1 cellular context compared by ENCODE assay signal in genomic region chr1:230725256-230726012, GRCh38.
TF ChIP-seq lines count a peak whose summit lies in the region.

No MANE protein-coding gene starts in this region.

TF ChIP-seq in HepG2, 621 proteins besides CTCF, POLR2A, EP300 and RAD21 (continued from another document and continues in another):
- TF ChIP-seq GMEB1 (CRISPR knock-in tag; IDR thresholded peaks at IDR 0.05; ENCODE audit: borderline replicate concordance) (no peak), ZXDC (CRISPR knock-in tag; IDR thresholded peaks at IDR 0.05) (no peak), MAFG (CRISPR knock-in tag; IDR thresholded peaks at IDR 0.05) (no peak), ETS1 (CRISPR knock-in tag; IDR thresholded peaks at IDR 0.05) (no peak), ZNF724P (CRISPR knock-in tag; IDR thresholded peaks at IDR 0.05; ENCODE audit: borderline replicate concordance) (no peak), ZNF780A (CRISPR knock-in tag; IDR thresholded peaks at IDR 0.05) (no peak), ZNF790 (CRISPR knock-in tag; IDR thresholded peaks at IDR 0.05; ENCODE audit: borderline replicate concordance) (no peak), ZNF567 (CRISPR knock-in tag; IDR thresholded peaks at IDR 0.05; ENCODE audit: borderline replicate concordance) (no peak), MTERF4 (CRISPR knock-in tag; IDR thresholded peaks at IDR 0.05) (no peak), U2AF1 (optimal IDR thresholded peaks at IDR 0.05; ENCODE audit: low read depth, low read length) (no peak), RARG (CRISPR knock-in tag; IDR thresholded peaks at IDR 0.05; ENCODE audit: low read depth) (no peak), ZBTB1 (CRISPR knock-in tag; IDR thresholded peaks at IDR 0.05; ENCODE audit: borderline replicate concordance) (no peak), ZNF598 (CRISPR knock-in tag; IDR thresholded peaks at IDR 0.05; ENCODE audit: borderline replicate concordance) (no peak), ZNF614 (CRISPR knock-in tag; IDR thresholded peaks at IDR 0.05; ENCODE audit: borderline replicate concordance) (peak; percentile 61; the same call in 1 of the 2 replicates), TAF1 (CRISPR knock-in tag; IDR thresholded peaks at IDR 0.05) (no peak), ZFYVE20 (CRISPR knock-in tag; IDR thresholded peaks at IDR 0.05; ENCODE audit: borderline replicate concordance, low read depth) (no peak), FLYWCH1 (CRISPR knock-in tag; IDR thresholded peaks at IDR 0.05) (no peak), SKI (IDR thresholded peaks at IDR 0.05; ENCODE audit: partially characterized antibody) (no peak), ZNF512 (CRISPR knock-in tag; IDR thresholded peaks at IDR 0.05) (no peak), ZNF678 (CRISPR knock-in tag; IDR thresholded peaks at IDR 0.05) (no peak), IKZF5 (CRISPR knock-in tag; IDR thresholded peaks at IDR 0.05) (no peak), PPARG (CRISPR knock-in tag; conservative IDR thresholded peaks at IDR 0.05) (0 out of 2 replicates have a peak, but pooled peaks have one; percentile 50), TBX2 (CRISPR knock-in tag; IDR thresholded peaks at IDR 0.05; ENCODE audit: borderline replicate concordance) (peak; percentile 89), DMTF1 (CRISPR knock-in tag; IDR thresholded peaks at IDR 0.05) (no peak), ZNF33A (CRISPR knock-in tag; IDR thresholded peaks at IDR 0.05; ENCODE audit: borderline replicate concordance) (no peak), HMGXB4 (CRISPR knock-in tag; IDR thresholded peaks at IDR 0.05; ENCODE audit: borderline replicate concordance in 1 of 2, low read depth in 1 of 2) (peak in 1 of 2 experiments; percentile 17; a peak in 1 of 4 replicates), ATF6 (CRISPR knock-in tag; conservative IDR thresholded peaks at IDR 0.05) (no peak), SETDB1 (CRISPR knock-in tag; IDR thresholded peaks at IDR 0.05; ENCODE audit: borderline replicate concordance) (no peak), CREB3 (CRISPR knock-in tag; IDR thresholded peaks at IDR 0.05) (no peak), ZFP82 (CRISPR knock-in tag; IDR thresholded peaks at IDR 0.05; ENCODE audit: borderline replicate concordance) (no peak), ZNF788 (CRISPR knock-in tag; IDR thresholded peaks at IDR 0.05; ENCODE audit: borderline replicate concordance) (no peak), KDM5A (IDR thresholded peaks at IDR 0.05; ENCODE audit: borderline replicate concordance, low read length) (no peak), FOXA3 (CRISPR knock-in tag; IDR thresholded peaks at IDR 0.05) (peak; percentile 85), BCLAF1 (IDR thresholded peaks at IDR 0.05) (no peak), ETV6 (CRISPR knock-in tag; conservative IDR thresholded peaks at IDR 0.05) (no peak), TIGD3 (CRISPR knock-in tag; IDR thresholded peaks at IDR 0.05; ENCODE audit: borderline replicate concordance) (no peak)
